1 cellular context compared by ENCODE assay signal in the genomic region with DNA sequence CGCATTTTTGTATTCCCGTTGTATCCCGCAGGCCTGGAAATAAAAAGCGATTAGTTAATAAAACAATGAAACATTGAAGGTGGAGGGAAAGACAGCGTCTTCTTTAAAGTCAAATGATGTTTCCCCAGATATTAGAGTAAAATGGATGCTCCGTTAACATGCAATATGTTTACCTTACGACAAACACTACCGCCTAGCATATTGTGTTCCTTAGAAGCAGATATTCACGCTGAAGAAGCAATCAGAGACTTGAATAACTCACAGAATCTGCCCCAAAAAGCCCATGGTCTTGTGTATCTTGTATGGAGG.
TF ChIP-seq lines count a peak whose summit lies in the region.

No MANE protein-coding gene starts in this region.

TF ChIP-seq in IMR-90, 13 proteins besides CTCF, POLR2A, EP300 and RAD21:
- TF ChIP-seq MXI1 (IDR thresholded peaks at IDR 0.05; ENCODE audit: borderline replicate concordance, low read depth, low read length) (no peak), MAFK (IDR thresholded peaks at IDR 0.05; ENCODE audit: low read depth, low read length) (no peak)
- TF ChIP-seq, protein P1, sequence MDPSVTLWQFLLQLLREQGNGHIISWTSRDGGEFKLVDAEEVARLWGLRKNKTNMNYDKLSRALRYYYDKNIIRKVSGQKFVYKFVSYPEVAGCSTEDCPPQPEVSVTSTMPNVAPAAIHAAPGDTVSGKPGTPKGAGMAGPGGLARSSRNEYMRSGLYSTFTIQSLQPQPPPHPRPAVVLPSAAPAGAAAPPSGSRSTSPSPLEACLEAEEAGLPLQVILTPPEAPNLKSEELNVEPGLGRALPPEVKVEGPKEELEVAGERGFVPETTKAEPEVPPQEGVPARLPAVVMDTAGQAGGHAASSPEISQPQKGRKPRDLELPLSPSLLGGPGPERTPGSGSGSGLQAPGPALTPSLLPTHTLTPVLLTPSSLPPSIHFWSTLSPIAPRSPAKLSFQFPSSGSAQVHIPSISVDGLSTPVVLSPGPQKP (IDR thresholded peaks at IDR 0.05; ENCODE audit: borderline replicate concordance, low read depth, low read length), result no peak
